ENCODE assay signal across 8 cellular contexts in genomic region chr10:79241629-79241989, GRCh38.
DNase-seq lines count a peak whose midpoint lies in the region; ATAC-seq and TF ChIP-seq lines count a peak whose summit lies in the region.

No MANE protein-coding gene starts in this region.

- in situ Hi-C loops in G401 (cut with HindIII; ENCODE audit: low sequenced_read_pairs) = no loop called here

- ATAC-seq in activated naive CD8-positive, alpha-beta T cell treated with anti-CD3 and anti-CD28 coated beads, Interleukin-2, amount 50 U/mL, for 24 hours = no peak
- no peak for ATAC-seq in lung (ENCODE audit: insufficient read depth, low FRiP score)

- no peak for TF ChIP-seq CTCF in lung (IDR thresholded peaks at IDR 0.05; ENCODE audit: control extremely low read depth, extremely low read depth)

- no peaks in the 10 kb centered on the region for H3K9me3 ChIP-seq in lung (ENCODE audit: control insufficient read depth in 2 of 2, insufficient read depth in 1 of 2, low read length in 1 of 2)

- no peak overlapping the region for H3K4me3 ChIP-seq in lung

- no peaks in the 10 kb centered on the region for H3K9me3 Mint-ChIP-seq in activated CD4-positive, alpha-beta T cell treated with anti-CD3 and anti-CD28 coated beads, Interleukin-2, amount 10 ng/mL, durations not matched to agents 24 days and 14 days
- no peaks in the 10 kb centered on the region for H3K9me3 Mint-ChIP-seq in activated naive CD8-positive, alpha-beta T cell treated with anti-CD3 and anti-CD28 coated beads, Interleukin-2, amount 50 U/mL, for 24 hours

- peak overlapping the region; percentile 86 for H3K4me3 Mint-ChIP-seq in activated CD4-positive, alpha-beta T cell treated with anti-CD3 and anti-CD28 coated beads, Interleukin-2, amount 10 ng/mL, durations not matched to agents 24 days and 14 days
- H3K4me3 Mint-ChIP-seq in activated naive CD8-positive, alpha-beta T cell treated with anti-CD3 and anti-CD28 coated beads, Interleukin-2, amount 50 U/mL, for 24 hours = peak overlapping the region; percentile 79

- peak overlapping the region; percentile 92 for H3K27ac Mint-ChIP-seq in activated CD4-positive, alpha-beta T cell treated with anti-CD3 and anti-CD28 coated beads, Interleukin-2, amount 10 ng/mL, durations not matched to agents 24 days and 14 days
- H3K27ac Mint-ChIP-seq in activated naive CD8-positive, alpha-beta T cell treated with anti-CD3 and anti-CD28 coated beads, Interleukin-2, amount 50 U/mL, for 24 hours = peak overlapping the region; percentile 87

- H3K4me1 Mint-ChIP-seq in activated CD4-positive, alpha-beta T cell treated with anti-CD3 and anti-CD28 coated beads, Interleukin-2, amount 10 ng/mL, durations not matched to agents 24 days and 14 days = peaks cover 53% of the 10 kb centered on the region
- peaks cover 47% of the 10 kb centered on the region for H3K4me1 Mint-ChIP-seq in activated naive CD8-positive, alpha-beta T cell treated with anti-CD3 and anti-CD28 coated beads, Interleukin-2, amount 50 U/mL, for 24 hours

- H3K36me3 ChIP-seq in lung (ENCODE audit: control insufficient read depth in 2 of 2, insufficient read depth in 2 of 2, low read length in 2 of 2) = no peaks in the 10 kb centered on the region

- no peaks in the 10 kb centered on the region for H3K27me3 Mint-ChIP-seq in activated CD4-positive, alpha-beta T cell treated with anti-CD3 and anti-CD28 coated beads, Interleukin-2, amount 10 ng/mL, durations not matched to agents 24 days and 14 days
- H3K27me3 Mint-ChIP-seq in activated naive CD8-positive, alpha-beta T cell treated with anti-CD3 and anti-CD28 coated beads, Interleukin-2, amount 50 U/mL, for 24 hours = no peaks in the 10 kb centered on the region

- no peaks in the 10 kb centered on the region for H3K27me3 ChIP-seq in lung (ENCODE audit: control insufficient read depth, insufficient read depth)

- peaks cover 17% of the 10 kb centered on the region for H3K36me3 Mint-ChIP-seq in activated CD4-positive, alpha-beta T cell treated with anti-CD3 and anti-CD28 coated beads, Interleukin-2, amount 10 ng/mL, durations not matched to agents 24 days and 14 days (ENCODE audit: low read depth)
- peaks cover 10% of the 10 kb centered on the region for H3K36me3 Mint-ChIP-seq in activated naive CD8-positive, alpha-beta T cell treated with anti-CD3 and anti-CD28 coated beads, Interleukin-2, amount 50 U/mL, for 24 hours (ENCODE audit: low read depth)

- intact Hi-C loops in activated CD4-positive, alpha-beta T cell treated with anti-CD3 and anti-CD28 coated beads, Interleukin-2, amount 10 ng/mL, durations not matched to agents 24 days and 14 days (cut with micrococcal nuclease) = loop anchor here (5.0 to 10.0 kb wide), 4 partner anchors 201 to 1209 kb away; partner anchors contain the start of genes ANXA11 and RPS24

- H3K4me1 ChIP-seq in lung (ENCODE audit: control insufficient read depth in 2 of 2, insufficient read depth in 2 of 2, low read length in 2 of 2) = peaks cover 16 to 54% of the 10 kb centered on the region in 2 donors

- peak; percentile 60 for DNase-seq in activated CD4-positive, alpha-beta T cell treated with anti-CD3 and anti-CD28 coated beads, Interleukin-2, amount 10 ng/mL, durations not matched to agents 24 days and 14 days
- no peak for DNase-seq in activated CD4-positive, alpha-beta T cell treated with anti-CD3 and anti-CD28 coated beads, Interleukin-2, amount 50 U/mL, for 1 hour
- DNase-seq in activated naive CD8-positive, alpha-beta T cell treated with anti-CD3 and anti-CD28 coated beads, Interleukin-2, amount 50 U/mL, for 24 hours = peak; percentile 9
- DNase-seq in lung (ENCODE audit: low spot score) = no peak
- no peak for DNase-seq in NCI-H748 (lab: John Stamatoyannopoulos, UW; ENCODE audit: unreplicated experiment)
- DNase-seq in G401 (ENCODE audit: low spot score) = no peak
- no peak for DNase-seq in 8988T

- H3K27ac ChIP-seq in lung (ENCODE audit: low read depth in 1 of 2, low read length in 1 of 2) (peak overlapping the region; percentile 70 to 83), temporal lobe (ENCODE audit: low read depth, low read length) (peak overlapping the region; percentile 22)

- WGBS in lung, 2 donors = 37 to 47% methylated on average over 5 of the region's 5 CpGs

Comparison
In these comparisons a context has a peak if more than half of its experiments do, and no peak if none do; other contexts are left out.
1. DNase-seq: peak in activated CD4-positive, alpha-beta T cell treated with anti-CD3 and anti-CD28 coated beads, Interleukin-2, amount 10 ng/mL, durations not matched to agents 24 days and 14 days (single experiment) and activated naive CD8-positive, alpha-beta T cell treated with anti-CD3 and anti-CD28 coated beads, Interleukin-2, amount 50 U/mL, for 24 hours (single experiment); none in activated CD4-positive, alpha-beta T cell treated with anti-CD3 and anti-CD28 coated beads, Interleukin-2, amount 50 U/mL, for 1 hour (single experiment), lung (single experiment), NCI-H748 (single experiment), G401 (single experiment) and 8988T (single experiment).